Comparison of ENCODE assay signal across 19 cellular contexts in the genomic region with DNA sequence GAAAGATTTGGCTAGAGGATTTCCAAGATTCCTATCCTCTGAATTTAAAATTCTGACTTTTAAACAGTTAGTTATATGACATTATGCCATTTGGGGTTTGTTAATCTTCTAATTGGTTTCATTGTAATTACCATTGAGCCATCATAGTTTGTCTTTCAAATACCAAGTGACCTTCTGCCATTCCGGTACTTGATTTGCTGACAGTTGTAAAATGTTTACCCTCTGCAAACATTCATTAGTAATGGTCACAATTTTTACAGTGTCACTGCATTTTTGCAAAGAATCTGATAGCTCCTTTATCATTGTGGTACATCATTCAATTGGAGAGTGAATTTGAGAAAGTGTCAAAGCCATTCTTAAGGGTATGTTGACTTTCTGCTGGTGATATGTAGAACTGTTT.
DNase-seq lines count a peak whose midpoint lies in the region; ATAC-seq, FAIRE-seq and TF ChIP-seq lines count a peak whose summit lies in the region.
"Had no signal": no experiment of that assay in that cellular context is flagged by ENCODE, and none has a peak within 500 bp of the region (broad histone marks: within the 10 kb centered on the region; RNA-seq: fewer than 3 reads in every experiment).

No MANE protein-coding gene starts in this region.

- no peaks in the 10 kb centered on the region for H4K20me1 ChIP-seq in K562 (replicated peaks; ENCODE audit: control insufficient read depth, insufficient read depth, low read length)
- H4K20me1 ChIP-seq in GM23338 (replicated peaks; ENCODE audit: insufficient read depth): no peaks in the 10 kb centered on the region
- H4K20me1 ChIP-seq: BLaER1 had no signal

- H3K27me3 Mint-ChIP-seq in GM23338 (ENCODE audit: insufficient read depth, low read depth, poor library complexity): no peaks in the 10 kb centered on the region
- H3K27me3 Mint-ChIP-seq: CD4-positive, alpha-beta memory T cell had no signal

- no peak for ATAC-seq in K562
- no peak for ATAC-seq in GM23338

- TF ChIP-seq RAD21 in K562 (CRISPR knock-in tag; conservative IDR thresholded peaks at IDR 0.05 in 1 of 2, IDR thresholded peaks at IDR 0.05 in 1 of 2): no peak

- peak; percentile 34 for DNase-seq in NCI-H748 (lab: John Stamatoyannopoulos, UW; ENCODE audit: unreplicated experiment)
- no peak for DNase-seq in NCI-H748 treated with DMSO at 0.1 percent for 48 hours (lab: John Stamatoyannopoulos, UW)
- DNase-seq in NCI-H69 (lab: John Stamatoyannopoulos, UW): peak; percentile 23
- no peak for DNase-seq in K562 (ENCODE audit: extremely low read depth in 1 of 4, low spot score in 3 of 4)
- DNase-seq in GM23338 (ENCODE audit: low spot score): no peak
- DNase-seq in GM19238 (ENCODE audit: insufficient read length, low spot score): no peak
- DNase-seq in uterus: no peak
- DNase-seq: 8988T; CD4-positive, alpha-beta memory T cell; DMS153; DND-41; GM23248; HCEC 1CT had no signal

- H3K9me3 ChIP-seq in K562 (replicated peaks; ENCODE audit: control insufficient read depth, insufficient read depth, low read depth, low read length) (no peaks in the 10 kb centered on the region), uterus (no peaks in the 10 kb centered on the region)

- TF ChIP-seq CTCF in K562 (IDR thresholded peaks at IDR 0.05 in 2 of 3, conservative IDR thresholded peaks at IDR 0.05 in 1 of 3; ENCODE audit: insufficient read depth in 2 of 3, low read depth in 1 of 3, low read length in 3 of 3) (no peak), GM23338 (conservative IDR thresholded peaks at IDR 0.05; ENCODE audit: low read depth in 2 of 2) (no peak), uterus (IDR thresholded peaks at IDR 0.05) (no peak)

- POLR2A ChIA-PET in K562 (lab: Yijun Ruan, JAX): no interaction called here

- H3K4me2 ChIP-seq in K562 (ENCODE audit: insufficient read depth, low read length): no peak overlapping the region
- no peak overlapping the region for H3K4me2 ChIP-seq in GM23338
- H3K4me2 ChIP-seq: BLaER1 had no signal

- WGBS in K562 (ENCODE audit: insufficient coverage, low coverage, missing lambda C conversion rate): 13% methylated on average over 1 of the region's 1 CpG

- H3K79me2 ChIP-seq in K562 (ENCODE audit: control insufficient read depth, insufficient read depth, low read length): no peaks in the 10 kb centered on the region
- no peaks in the 10 kb centered on the region for H3K79me2 ChIP-seq in GM23338 (replicated peaks; ENCODE audit: insufficient read depth)

- CTCF ChIA-PET in K562 (lab: Yijun Ruan, JAX; ENCODE audit: low intra/inter-chr PET ratio): no interaction called here

- H3K27me3 ChIP-seq in K562 (ENCODE audit: control insufficient read depth in 2 of 2, insufficient read depth in 2 of 2, low read length in 2 of 2) (peaks cover 0 to 5% of the 10 kb centered on the region in 2 experiments; a peak in 1 of 5 replicates), GM23338 (ENCODE audit: insufficient read depth) (no peaks in the 10 kb centered on the region), uterus (no peaks in the 10 kb centered on the region)
- H3K27me3 ChIP-seq: BLaER1 had no signal

- H3K4me3 ChIP-seq in K562 (no peak overlapping the region), GM23338 (no peak overlapping the region), uterus (no peak overlapping the region)
- H3K4me3 ChIP-seq: BLaER1, GM23248 had no signal

- H3K36me3 Mint-ChIP-seq in GM23338 (ENCODE audit: low read depth): no peaks in the 10 kb centered on the region
- H3K36me3 Mint-ChIP-seq: CD14-positive monocyte; CD4-positive, alpha-beta memory T cell had no signal

- H2AFZ ChIP-seq in K562 (ENCODE audit: low read depth, low read length): no peak overlapping the region
- no peak overlapping the region for H2AFZ ChIP-seq in GM23338
- H2AFZ ChIP-seq: GM23248 had no signal

- H3K27ac Mint-ChIP-seq in GM23338: no peak overlapping the region
- H3K27ac Mint-ChIP-seq: CD14-positive monocyte; CD4-positive, alpha-beta memory T cell; IgD-negative memory B cell had no signal

- H3K9ac ChIP-seq in K562 (ENCODE audit: insufficient read depth in 1 of 2, low read depth in 2 of 2, low read length in 2 of 2): no peak overlapping the region
- H3K9ac ChIP-seq: BLaER1, GM23248 had no signal

- intact Hi-C loops in K562 (cut with micrococcal nuclease) (no loop called here), uterus (cut with DNase I; ENCODE audit: low total_unique reads) (no loop called here)

- H3K9me2 ChIP-seq in GM23338 (ENCODE audit: insufficient read depth): peaks cover 4% of the 10 kb centered on the region; the same call in 1 of the 2 replicates

- H3K9me3 Mint-ChIP-seq in GM23338: no peaks in the 10 kb centered on the region
- H3K9me3 Mint-ChIP-seq: CD4-positive, alpha-beta memory T cell; IgD-negative memory B cell had no signal

- H3K4me3 Mint-ChIP-seq in GM23338: no peak overlapping the region
- H3K4me3 Mint-ChIP-seq: CD14-positive monocyte; CD4-positive, alpha-beta memory T cell; IgD-negative memory B cell had no signal

- no peak for TF ChIP-seq POLR2A in K562 (conservative IDR thresholded peaks at IDR 0.05)
- no peak for TF ChIP-seq POLR2A in uterus (IDR thresholded peaks at IDR 0.05)

- in situ Hi-C loops in K562 (cut with MboI): no loop called here

- BruUV-seq in K562 (replicated peaks; lab: Mats Ljungman, UMichigan): no TSS peak

- no peaks in the 10 kb centered on the region for H3F3A ChIP-seq in GM23338 (replicated peaks; ENCODE audit: low read depth)

- peaks cover 9% of the 10 kb centered on the region for H3K4me1 Mint-ChIP-seq in GM23338
- H3K4me1 Mint-ChIP-seq: CD4-positive, alpha-beta memory T cell had no signal

- H3K9me1 ChIP-seq in K562 (ENCODE audit: control insufficient read depth, insufficient read depth, low read length): no peaks in the 10 kb centered on the region

- H3K4me1 ChIP-seq in K562 (replicated peaks in 1 of 2; ENCODE audit: control insufficient read depth in 2 of 2, insufficient read depth in 2 of 2, low read length in 2 of 2) (no peaks in the 10 kb centered on the region; a peak in 1 of 5 replicates), GM23338 (ENCODE audit: insufficient read depth) (no peaks in the 10 kb centered on the region), uterus (no peaks in the 10 kb centered on the region)

- H3K36me3 ChIP-seq in K562 (ENCODE audit: control insufficient read depth, insufficient read depth, low read length): no peaks in the 10 kb centered on the region
- H3K36me3 ChIP-seq in GM23338 (ENCODE audit: insufficient read depth): no peaks in the 10 kb centered on the region
- no peaks in the 10 kb centered on the region for H3K36me3 ChIP-seq in uterus
- H3K36me3 ChIP-seq: BLaER1 had no signal

- no peak for FAIRE-seq in K562 (lab: Jason Lieb, UNC)
- FAIRE-seq: G401.6, GM12891, H54 had no signal

- no peak for TF ChIP-seq EP300 in K562 (IDR thresholded peaks at IDR 0.05; ENCODE audit: low read length)

- H3K27ac ChIP-seq in K562 (ENCODE audit: extremely low read depth, low read depth, low read length) (no peak overlapping the region), GM23338 (ENCODE audit: low read depth) (no peak overlapping the region), uterus (no peak overlapping the region)
- H3K27ac ChIP-seq: BLaER1, GM23248 had no signal

TF ChIP-seq in K562, 482 proteins besides CTCF, POLR2A, EP300 and RAD21:
- no peak for TF ChIP-seq ILF3 (IDR thresholded peaks at IDR 0.05; ENCODE audit: borderline replicate concordance)
- TF ChIP-seq ETV5 (CRISPR knock-in tag; IDR thresholded peaks at IDR 0.05; ENCODE audit: low read depth): no peak
- 0 out of 2 replicates have a peak, but pooled peaks have one; percentile 22 for TF ChIP-seq ZNF316 (IDR thresholded peaks at IDR 0.05)

TF ChIP-seq in GM23338, 12 proteins besides CTCF, POLR2A, EP300 and RAD21:
- TF ChIP-seq, protein P1, sequence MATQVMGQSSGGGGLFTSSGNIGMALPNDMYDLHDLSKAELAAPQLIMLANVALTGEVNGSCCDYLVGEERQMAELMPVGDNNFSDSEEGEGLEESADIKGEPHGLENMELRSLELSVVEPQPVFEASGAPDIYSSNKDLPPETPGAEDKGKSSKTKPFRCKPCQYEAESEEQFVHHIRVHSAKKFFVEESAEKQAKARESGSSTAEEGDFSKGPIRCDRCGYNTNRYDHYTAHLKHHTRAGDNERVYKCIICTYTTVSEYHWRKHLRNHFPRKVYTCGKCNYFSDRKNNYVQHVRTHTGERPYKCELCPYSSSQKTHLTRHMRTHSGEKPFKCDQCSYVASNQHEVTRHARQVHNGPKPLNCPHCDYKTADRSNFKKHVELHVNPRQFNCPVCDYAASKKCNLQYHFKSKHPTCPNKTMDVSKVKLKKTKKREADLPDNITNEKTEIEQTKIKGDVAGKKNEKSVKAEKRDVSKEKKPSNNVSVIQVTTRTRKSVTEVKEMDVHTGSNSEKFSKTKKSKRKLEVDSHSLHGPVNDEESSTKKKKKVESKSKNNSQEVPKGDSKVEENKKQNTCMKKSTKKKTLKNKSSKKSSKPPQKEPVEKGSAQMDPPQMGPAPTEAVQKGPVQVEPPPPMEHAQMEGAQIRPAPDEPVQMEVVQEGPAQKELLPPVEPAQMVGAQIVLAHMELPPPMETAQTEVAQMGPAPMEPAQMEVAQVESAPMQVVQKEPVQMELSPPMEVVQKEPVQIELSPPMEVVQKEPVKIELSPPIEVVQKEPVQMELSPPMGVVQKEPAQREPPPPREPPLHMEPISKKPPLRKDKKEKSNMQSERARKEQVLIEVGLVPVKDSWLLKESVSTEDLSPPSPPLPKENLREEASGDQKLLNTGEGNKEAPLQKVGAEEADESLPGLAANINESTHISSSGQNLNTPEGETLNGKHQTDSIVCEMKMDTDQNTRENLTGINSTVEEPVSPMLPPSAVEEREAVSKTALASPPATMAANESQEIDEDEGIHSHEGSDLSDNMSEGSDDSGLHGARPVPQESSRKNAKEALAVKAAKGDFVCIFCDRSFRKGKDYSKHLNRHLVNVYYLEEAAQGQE (IDR thresholded peaks at IDR 0.05; ENCODE audit: unreplicated experiment): no peak
- TF ChIP-seq CREB1 (CRISPR knock-in tag; IDR thresholded peaks at IDR 0.05; ENCODE audit: low read depth) (no peak), STAT1 (IDR thresholded peaks at IDR 0.05; ENCODE audit: unreplicated experiment) (no peak)
- TF ChIP-seq, protein P2, sequence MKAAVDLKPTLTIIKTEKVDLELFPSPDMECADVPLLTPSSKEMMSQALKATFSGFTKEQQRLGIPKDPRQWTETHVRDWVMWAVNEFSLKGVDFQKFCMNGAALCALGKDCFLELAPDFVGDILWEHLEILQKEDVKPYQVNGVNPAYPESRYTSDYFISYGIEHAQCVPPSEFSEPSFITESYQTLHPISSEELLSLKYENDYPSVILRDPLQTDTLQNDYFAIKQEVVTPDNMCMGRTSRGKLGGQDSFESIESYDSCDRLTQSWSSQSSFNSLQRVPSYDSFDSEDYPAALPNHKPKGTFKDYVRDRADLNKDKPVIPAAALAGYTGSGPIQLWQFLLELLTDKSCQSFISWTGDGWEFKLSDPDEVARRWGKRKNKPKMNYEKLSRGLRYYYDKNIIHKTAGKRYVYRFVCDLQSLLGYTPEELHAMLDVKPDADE (IDR thresholded peaks at IDR 0.05): no peak

Comparison
In these comparisons a context has a peak if more than half of its experiments do, and no peak if none do; other contexts are left out.
1. DNase-seq: peak in NCI-H748 (single experiment) and NCI-H69 (single experiment); none in NCI-H748 treated with DMSO at 0.1 percent for 48 hours (single experiment), K562 (0 of 4), GM23338 (single experiment), GM19238 (single experiment) and uterus (0 of 2).